Comparison of ENCODE assay signal across 38 cellular contexts in genomic region chr2:98924910-98925309, GRCh38. TPM values are rescaled to one million over a fixed set of nuclear protein-coding genes. Genes with fewer than 3 reads are reported as not detected.
"Had no signal": no experiment of that assay in that cellular context is flagged by ENCODE, and none has a peak within 500 bp of the region (broad histone marks: within the 10 kb centered on the region; RNA-seq: fewer than 3 reads in every experiment).

No MANE protein-coding gene starts in this region.

- H3K4me3 ChIP-seq: coronary artery, dorsolateral prefrontal cortex, esophagus squamous epithelium, gastroesophageal sphincter had no signal

- H3K4me1 ChIP-seq: gastroesophageal sphincter had no signal

- H3K9me3 Mint-ChIP-seq: activated B cell treated with CpG ODN at 0.5 μM for 24 hours; activated CD8-positive, alpha-beta T cell treated with anti-CD3 and anti-CD28 coated beads for 36 hours; activated T-cell treated with anti-CD3 and anti-CD28 coated beads, Interleukin-2, amount 50 U/mL, for 4 hours; activated T-helper 17 cell treated with anti-CD3 and anti-CD28 coated beads, Interleukin-2, amount 50 U/mL, for 72 hours; central memory CD8-positive, alpha-beta T cell; dendritic cell treated with granulocyte-macrophage colony-stimulating factor and Interleukin-4, amounts not matched to agents 40 ng/mL and 50 ng/mL, for 4 days; effector memory CD8-positive, alpha-beta T cell had no signal

- H3K27me3 ChIP-seq: brain microvascular endothelial cell, esophagus squamous epithelium had no signal

- ATAC-seq: activated CD4-positive, CD25-positive, alpha-beta regulatory T cell treated with anti-CD3 and anti-CD28 coated beads, Interleukin-2, amount 50 U/mL, for 24 hours; activated CD8-positive, alpha-beta T cell treated with anti-CD3 and anti-CD28 coated beads for 36 hours; activated T-cell treated with anti-CD3 and anti-CD28 coated beads, Interleukin-2, amount 50 U/mL, for 4 hours; activated T-helper 17 cell treated with anti-CD3 and anti-CD28 coated beads, Interleukin-2, amount 50 U/mL, for 72 hours; effector memory CD8-positive, alpha-beta T cell; gastroesophageal sphincter; T-helper 17 cell had no signal

- H3K4me3 Mint-ChIP-seq: activated B cell treated with CpG ODN at 0.5 μM for 24 hours; activated CD8-positive, alpha-beta T cell treated with anti-CD3 and anti-CD28 coated beads for 36 hours; activated naive CD8-positive, alpha-beta T cell; activated T-cell treated with anti-CD3 and anti-CD28 coated beads, Interleukin-2, amount 50 U/mL, for 4 hours; activated T-helper 17 cell treated with anti-CD3 and anti-CD28 coated beads, Interleukin-2, amount 50 U/mL, for 72 hours; central memory CD8-positive, alpha-beta T cell; dendritic cell treated with granulocyte-macrophage colony-stimulating factor and Interleukin-4, amounts not matched to agents 40 ng/mL and 50 ng/mL, for 4 days; effector memory CD8-positive, alpha-beta T cell; T-helper 17 cell; T-helper 2 cell treated with Interferon-gamma antibody and Interleukin-4, amounts not matched to agents 5 μg/mL and 100 μg/mL, for 36 hours had no signal

- H3K36me3 ChIP-seq: brain microvascular endothelial cell, esophagus squamous epithelium, gastroesophageal sphincter, WERI-Rb-1 had no signal

- H3K27ac Mint-ChIP-seq: activated B cell treated with CpG ODN at 0.5 μM for 24 hours; activated CD8-positive, alpha-beta T cell treated with anti-CD3 and anti-CD28 coated beads for 36 hours; activated naive CD8-positive, alpha-beta T cell; activated T-helper 17 cell treated with anti-CD3 and anti-CD28 coated beads, Interleukin-2, amount 50 U/mL, for 72 hours; dendritic cell treated with granulocyte-macrophage colony-stimulating factor and Interleukin-4, amounts not matched to agents 40 ng/mL and 50 ng/mL, for 4 days; effector memory CD8-positive, alpha-beta T cell; T-helper 17 cell; T-helper 2 cell treated with Interferon-gamma antibody and Interleukin-4, amounts not matched to agents 5 μg/mL and 100 μg/mL, for 36 hours had no signal

- H3K4me1 Mint-ChIP-seq: activated B cell treated with CpG ODN at 0.5 μM for 24 hours; activated T-helper 17 cell treated with anti-CD3 and anti-CD28 coated beads, Interleukin-2, amount 50 U/mL, for 72 hours; central memory CD8-positive, alpha-beta T cell had no signal

- DNase-seq: activated B cell treated with CpG ODN at 0.5 μM for 24 hours; activated CD4-positive, alpha-beta T cell treated with anti-CD3 and anti-CD28 coated beads for 48 hours; activated CD4-positive, alpha-beta T cell treated with anti-CD3 and anti-CD28 coated beads, Interleukin-2, amount 50 U/mL, for 1 hour; activated CD4-positive, alpha-beta T cell treated with anti-CD3 and anti-CD28 coated beads, Interleukin-2, amount 50 U/mL, for 48 hours; activated CD8-positive, alpha-beta memory T cell treated with anti-CD3 and anti-CD28 coated beads for 24 hours; activated CD8-positive, alpha-beta T cell treated with anti-CD3 and anti-CD28 coated beads for 36 hours; activated effector memory CD4-positive, alpha-beta T cell treated with Interleukin-2 at 50 U/mL for 16 hours; activated gamma-delta T cell treated with Interleukin-2 at 50 U/mL for 16 hours; activated naive CD4-positive, alpha-beta T cell treated with anti-CD3 and anti-CD28 coated beads, Interleukin-2, amount 50 U/mL, for 16 hours; activated naive CD4-positive, alpha-beta T cell treated with Interleukin-2 at 50 U/mL for 16 hours; activated T-cell treated with anti-CD3 and anti-CD28 coated beads, Interleukin-2, amount 50 U/mL, for 4 hours; amniotic stem cell; anterior cingulate cortex; brain microvascular endothelial cell; dorsolateral prefrontal cortex; effector CD4-positive, alpha-beta T cell; effector memory CD8-positive, alpha-beta T cell; esophagus squamous epithelium; foreskin melanocyte; T-helper 1 cell; T-helper 17 cell; T1000; WERI-Rb-1 had no signal

- FAIRE-seq: astrocyte, bronchial epithelial cell, endometrium, endothelial cell of umbilical vein had no signal

- H3K27ac ChIP-seq: brain microvascular endothelial cell, coronary artery, epithelial cell of prostate, esophagus squamous epithelium, gastroesophageal sphincter, WERI-Rb-1 had no signal

- H3K9me3 ChIP-seq: esophagus squamous epithelium had no signal

RNA-seq across cellular contexts. Expression of gene CRACDL, which starts 11.1 kb away (rescaled TPM):
- total RNA-seq: activated B cell treated with CpG ODN at 0.5 μM for 24 hours, fibroblast of lung, fibroblast of villous mesenchyme had no signal
- polyA plus RNA-seq: fibroblast of lung had no signal
